8 cellular contexts compared by ENCODE assay signal in genomic region chr19:49869009-49869483, GRCh38. TPM values are rescaled to one million over a fixed set of nuclear protein-coding genes. Genes with fewer than 3 reads are reported as not detected.
A peak's percentile ranks its signal among the peaks of the same experiment; 100 is the strongest.
DNase-seq lines count a peak whose midpoint lies in the region; ATAC-seq and TF ChIP-seq lines count a peak whose summit lies in the region.

No MANE protein-coding gene starts in this region.

- H3K4me1 ChIP-seq in prostate gland (replicated peaks): peaks cover 9% of the 10 kb centered on the region

- CTCF ChIA-PET in GM10248 (lab: Yijun Ruan, JAX): interaction anchor here (0.9 to 1.3 kb wide), 2 partner anchors 188 to 192 kb away, joined by 3 to 4 read pairs; partner anchors contain the start of gene PRMT1

- intact Hi-C loops in prostate gland (cut with DNase I): no loop called here

- TF ChIP-seq POLR2A in prostate gland (IDR thresholded peaks at IDR 0.05): no peak

- peaks cover 0 to 1% of the 10 kb centered on the region in 2 donors for H3K36me3 ChIP-seq in prostate gland

- H3K4me3 ChIP-seq in LNCaP clone FGC (ENCODE audit: low read depth, low read length): peak overlapping the region; percentile 42
- peak overlapping the region; percentile 20 to 27 for H3K4me3 ChIP-seq in prostate gland

- in situ Hi-C loops in KBM-7 (cut with MboI; ENCODE audit: low pct_unique_long_range_greater_than_20kb, low sequenced_read_pairs): no loop called here

- ATAC-seq in GM19397 (IDR thresholded peaks at IDR 0.05; ENCODE audit: unreplicated experiment): peak; percentile 8

- H3K27ac ChIP-seq in 22Rv1 (peak overlapping the region; percentile 93), epithelial cell of prostate (peak overlapping the region; percentile 93), prostate gland (peak overlapping the region; percentile 90 to 91)

- TF ChIP-seq CTCF in 22Rv1 (IDR thresholded peaks at IDR 0.05): no peak
- TF ChIP-seq CTCF in LNCaP clone FGC (IDR thresholded peaks at IDR 0.05; ENCODE audit: control insufficient read depth, extremely low read depth, insufficient read depth): no peak
- no peak for TF ChIP-seq CTCF in prostate gland (IDR thresholded peaks at IDR 0.05)
- no peak for TF ChIP-seq CTCF in GM10248 (IDR thresholded peaks at IDR 0.05; ENCODE audit: control extremely low read depth, extremely low read depth, low read depth, missing control alignments)

- 3% methylated on average over 15 of the region's 15 CpGs for WGBS in prostate gland

- POLR2A ChIA-PET in GM10248 (lab: Yijun Ruan, JAX): interaction anchor here (0.6 to 1.3 kb wide), 8 partner anchors 10 to 484 kb away, joined by 3 to 11 read pairs (median 4); partner anchors contain the start of genes ATF5 and PTOV1

- DNase-seq in LNCaP clone FGC (ENCODE audit: low read depth) (no peak), epithelial cell of prostate (ENCODE audit: low read depth, low spot score) (no peak), prostate gland (ENCODE audit: low spot score) (no peak), KBM-7 (no peak), GM10248 (ENCODE audit: extremely low spot score) (no peak)
- DNase-seq in stimulated activated CD4-positive, alpha-beta T cell treated with anti-CD3 and anti-CD28 coated beads, Interleukin-1b, Interleukin-23, amount 100 ng/mL, for 48 hours: no peak

- no peaks in the 10 kb centered on the region for H3K27me3 ChIP-seq in prostate gland (replicated peaks; ENCODE audit: insufficient read depth)

- H3K9me3 ChIP-seq in prostate gland: no peaks in the 10 kb centered on the region

RNA-seq across cellular contexts. Expression of gene PNKP, which starts 1.7 kb away (rescaled TPM):
- 100 to 1,000 TPM in 1 of 2 donors, 10 to 100 TPM in 1; 64.9 to 128 TPM for total RNA-seq in prostate gland

RNA-seq across cellular contexts. Expression of gene AKT1S1, which starts 8.1 kb away (rescaled TPM):
- 10 to 100 TPM; 27.6 to 30.2 TPM for total RNA-seq in prostate gland

RNA-seq across cellular contexts. Expression of gene TBC1D17, which starts 8.5 kb away (rescaled TPM):
- 10 to 100 TPM; 33.0 to 51.4 TPM for total RNA-seq in prostate gland

RNA-seq across cellular contexts. Expression of gene PTOV1, which starts 18.1 kb away (rescaled TPM):
- 100 to 1,000 TPM; 179 to 252 TPM for total RNA-seq in prostate gland

RNA-seq across cellular contexts. Expression of gene IL4I1, which starts 27.6 kb away (rescaled TPM):
- 1 to 10 TPM in 1 of 2 donors, under 1 TPM in 1; 0.14 to 2.5 TPM for total RNA-seq in prostate gland
